ENCODE assay signal across 31 cellular contexts in genomic region chr4:78417603-78418002, GRCh38.
DNase-seq lines count a peak whose midpoint lies in the region; ATAC-seq and TF ChIP-seq lines count a peak whose summit lies in the region.
"Had no signal": no experiment of that assay in that cellular context is flagged by ENCODE, and none has a peak within 500 bp of the region (broad histone marks: within the 10 kb centered on the region; RNA-seq: fewer than 3 reads in every experiment).

No MANE protein-coding gene starts in this region.

- no peak overlapping the region for H3K4me3 Mint-ChIP-seq in neural progenitor cell
- H3K4me3 Mint-ChIP-seq: activated CD8-positive, alpha-beta memory T cell treated with anti-CD3 and anti-CD28 coated beads, Interleukin-2, amount 10 ng/mL, durations not matched to agents 7 days and 5 days; CD8-positive, alpha-beta memory T cell; stimulated activated naive CD8-positive, alpha-beta T cell treated with anti-CD3 and anti-CD28 coated beads, Interleukin-15, amount 100 ng/mL, for 72 hours had no signal

- H3K9ac ChIP-seq in neural progenitor cell: no peak overlapping the region
- H3K9ac ChIP-seq: SK-N-SH had no signal

- WGBS in esophagus squamous epithelium, 2 donors: 33 to 44% methylated on average over 2 of the region's 2 CpGs

- H3K4me3 ChIP-seq in HAP-1 (no peak overlapping the region), RWPE2 (ENCODE audit: severe bottlenecking) (no peak overlapping the region), esophagus squamous epithelium (no peak overlapping the region), neural progenitor cell (no peak overlapping the region)
- H3K4me3 ChIP-seq: ascending aorta, colonic mucosa, esophagus muscularis mucosa, heart right ventricle, sigmoid colon, tibial nerve had no signal

- H3K79me2 ChIP-seq in neural progenitor cell (ENCODE audit: low read depth): no peaks in the 10 kb centered on the region

- peaks cover 12% of the 10 kb centered on the region for H3K4me1 ChIP-seq in HAP-1
- H3K4me1 ChIP-seq in RWPE2 (ENCODE audit: insufficient read depth, poor library complexity, severe bottlenecking): peaks cover 7% of the 10 kb centered on the region
- peaks cover 0 to 38% (median 7%) of the 10 kb centered on the region in 3 donors for H3K4me1 ChIP-seq in esophagus squamous epithelium
- peaks cover 26% of the 10 kb centered on the region for H3K4me1 ChIP-seq in neural progenitor cell
- H3K4me1 ChIP-seq: ascending aorta, colonic mucosa, tibial nerve had no signal

- H3K27ac Mint-ChIP-seq in neural progenitor cell: peak overlapping the region; percentile 43
- H3K27ac Mint-ChIP-seq: activated CD8-positive, alpha-beta memory T cell treated with anti-CD3 and anti-CD28 coated beads, Interleukin-2, amount 10 ng/mL, durations not matched to agents 7 days and 5 days; stimulated activated naive CD8-positive, alpha-beta T cell treated with anti-CD3 and anti-CD28 coated beads, Interleukin-15, amount 100 ng/mL, for 72 hours had no signal

- H3K27me3 Mint-ChIP-seq in neural progenitor cell (ENCODE audit: insufficient read depth, low read depth): peaks cover 2% of the 10 kb centered on the region

- no peaks in the 10 kb centered on the region for H3K9me3 ChIP-seq in HAP-1
- no peaks in the 10 kb centered on the region for H3K9me3 ChIP-seq in RWPE2 (ENCODE audit: severe bottlenecking)
- H3K9me3 ChIP-seq in esophagus squamous epithelium: no peaks in the 10 kb centered on the region
- no peaks in the 10 kb centered on the region for H3K9me3 ChIP-seq in neural progenitor cell (ENCODE audit: low read depth)
- H3K9me3 ChIP-seq: ascending aorta, colonic mucosa, esophagus muscularis mucosa, heart right ventricle, sigmoid colon, SK-N-SH, tibial nerve had no signal

- intact Hi-C loops in esophagus squamous epithelium (cut with DNase I): no loop called here

- TF ChIP-seq POLR2A in esophagus squamous epithelium (IDR thresholded peaks at IDR 0.05): no peak

- peak; percentile 64 for ATAC-seq in RWPE2 (ENCODE audit: low read depth)
- ATAC-seq: activated CD8-positive, alpha-beta memory T cell treated with anti-CD3 and anti-CD28 coated beads, Interleukin-2, amount 10 ng/mL, durations not matched to agents 7 days and 5 days; heart right ventricle; left colon; stimulated activated naive CD8-positive, alpha-beta T cell treated with anti-CD3 and anti-CD28 coated beads, Interleukin-15, amount 100 ng/mL, for 72 hours had no signal

- no peaks in the 10 kb centered on the region for H3K9me3 Mint-ChIP-seq in neural progenitor cell
- H3K9me3 Mint-ChIP-seq: stimulated activated naive CD8-positive, alpha-beta T cell treated with anti-CD3 and anti-CD28 coated beads, Interleukin-15, amount 100 ng/mL, for 72 hours had no signal

- in situ Hi-C loops in HAP-1 (cut with MboI; ENCODE audit: low sequenced_read_pairs): no loop called here

- H3K4me2 ChIP-seq in neural progenitor cell: peak overlapping the region; percentile 66
- H3K4me2 ChIP-seq: SK-N-SH had no signal

- H4K20me1 ChIP-seq in neural progenitor cell (ENCODE audit: low read depth): no peaks in the 10 kb centered on the region

- H2AFZ ChIP-seq in neural progenitor cell (replicated peaks): no peak overlapping the region

- peaks cover 30% of the 10 kb centered on the region for H3K36me3 Mint-ChIP-seq in neural progenitor cell
- H3K36me3 Mint-ChIP-seq: activated CD8-positive, alpha-beta memory T cell treated with anti-CD3 and anti-CD28 coated beads, Interleukin-2, amount 10 ng/mL, durations not matched to agents 7 days and 5 days; CD8-positive, alpha-beta memory T cell had no signal

- H3K27me3 ChIP-seq in HAP-1 (ENCODE audit: low read depth) (no peaks in the 10 kb centered on the region), RWPE2 (ENCODE audit: insufficient read depth, poor library complexity, severe bottlenecking) (no peaks in the 10 kb centered on the region), esophagus squamous epithelium (no peaks in the 10 kb centered on the region), neural progenitor cell (no peaks in the 10 kb centered on the region)
- H3K27me3 ChIP-seq: ascending aorta, colonic mucosa, esophagus muscularis mucosa, heart right ventricle, sigmoid colon, tibial nerve had no signal

- H3K27ac ChIP-seq in RWPE2 (ENCODE audit: poor library complexity, severe bottlenecking): no peak overlapping the region
- H3K27ac ChIP-seq in esophagus squamous epithelium: peak overlapping the region in 3 of 4 donors; percentile 21 to 41 (median 37)
- H3K27ac ChIP-seq in neural progenitor cell: peak overlapping the region; percentile 49
- H3K27ac ChIP-seq: ascending aorta, colonic mucosa, esophagus muscularis mucosa, heart right ventricle, HL-60, sigmoid colon, tibial nerve had no signal

- DNase-seq in HAP-1 (ENCODE audit: low spot score in 2 of 2) (peak; percentile 27 to 69), RWPE2 (ENCODE audit: low spot score) (no peak), esophagus squamous epithelium (lab: John Stamatoyannopoulos, UW) (no peak), neural progenitor cell (ENCODE audit: low spot score) (peak; percentile 61), germinal center (ENCODE audit: low spot score) (no peak), NCI-H1048 (lab: John Stamatoyannopoulos, UW) (no peak), inferior parietal cortex (ENCODE audit: extremely low spot score) (no peak)
- no peak for DNase-seq in activated CD4-positive, alpha-beta T cell treated with anti-CD3 and anti-CD28 coated beads for 1 hour
- DNase-seq: activated CD4-positive, CD25-positive, alpha-beta regulatory T cell; activated CD8-positive, alpha-beta memory T cell treated with anti-CD3 and anti-CD28 coated beads, Interleukin-2, amount 10 ng/mL, durations not matched to agents 7 days and 5 days; activated T-cell treated with anti-CD3 and anti-CD28 coated beads, Interleukin-2, amount 50 U/mL, for 48 hours; CD8-positive, alpha-beta memory T cell; colonic mucosa; effector memory CD4-positive, alpha-beta T cell; foreskin melanocyte; HCEC 1CT; heart right ventricle; Kasumi-1; left colon; mesenchymal stem cell; NCI-H1694; NCI-H446 treated with DMSO at 0.1 percent for 48 hours; sigmoid colon; SK-N-SH; stimulated activated CD4-positive, alpha-beta T cell treated with anti-CD3 and anti-CD28 coated beads, Interleukin-12 subunit alpha, Interleukin-12 subunit beta, amount 100 ng/mL, for 4 hours; stimulated activated CD4-positive, alpha-beta T cell treated with anti-CD3 and anti-CD28 coated beads, Interleukin-2, amount 100 ng/mL, for 48 hours; stimulated activated naive CD8-positive, alpha-beta T cell treated with anti-CD3 and anti-CD28 coated beads, Interleukin-15, amount 100 ng/mL, for 72 hours had no signal

- peaks cover 26% of the 10 kb centered on the region for H3K4me1 Mint-ChIP-seq in neural progenitor cell
- H3K4me1 Mint-ChIP-seq: activated CD8-positive, alpha-beta memory T cell treated with anti-CD3 and anti-CD28 coated beads, Interleukin-2, amount 10 ng/mL, durations not matched to agents 7 days and 5 days; CD8-positive, alpha-beta memory T cell; stimulated activated naive CD8-positive, alpha-beta T cell treated with anti-CD3 and anti-CD28 coated beads, Interleukin-15, amount 100 ng/mL, for 72 hours had no signal

- TF ChIP-seq CTCF in RWPE2 (IDR thresholded peaks at IDR 0.05; ENCODE audit: poor library complexity, severe bottlenecking): no peak
- no peak for TF ChIP-seq CTCF in esophagus squamous epithelium (IDR thresholded peaks at IDR 0.05)
- TF ChIP-seq CTCF in neural progenitor cell (IDR thresholded peaks at IDR 0.05): peak; percentile 5

- H3K36me3 ChIP-seq in HAP-1 (replicated peaks): no peaks in the 10 kb centered on the region; the same call in 1 of the 2 replicates
- no peaks in the 10 kb centered on the region for H3K36me3 ChIP-seq in RWPE2 (ENCODE audit: low read depth)
- peaks cover 0 to 12% (median 0%) of the 10 kb centered on the region in 3 donors for H3K36me3 ChIP-seq in esophagus squamous epithelium
- H3K36me3 ChIP-seq in neural progenitor cell: no peaks in the 10 kb centered on the region
- H3K36me3 ChIP-seq: ascending aorta, colonic mucosa, esophagus muscularis mucosa, sigmoid colon had no signal

- peaks cover 20% of the 10 kb centered on the region for H3F3A ChIP-seq in neural progenitor cell (ENCODE audit: low read depth)

Comparison
In these comparisons a context has a peak if more than half of its experiments do, and no peak if none do; other contexts are left out.
1. DNase-seq: peak in HAP-1 (2 of 2) and neural progenitor cell (single experiment); none in RWPE2 (single experiment), esophagus squamous epithelium (single experiment), germinal center (single experiment), activated CD4-positive, alpha-beta T cell treated with anti-CD3 and anti-CD28 coated beads for 1 hour (single experiment), NCI-H1048 (single experiment) and inferior parietal cortex (single experiment).